In genomic region chr1:212257157-212257556, GRCh38 we compare ENCODE assay signal across 26 cellular contexts. TPM values are rescaled to one million over a fixed set of nuclear protein-coding genes. Genes with fewer than 3 reads are reported as not detected.
A peak's percentile ranks its signal among the peaks of the same experiment; 100 is the strongest.
DNase-seq lines count a peak whose midpoint lies in the region; ATAC-seq, FAIRE-seq and TF ChIP-seq lines count a peak whose summit lies in the region.
"Had no signal": no experiment of that assay in that cellular context is flagged by ENCODE, and none has a peak within 500 bp of the region (broad histone marks: within the 10 kb centered on the region; RNA-seq: fewer than 3 reads in every experiment).

No MANE protein-coding gene starts in this region.

- CTCF ChIA-PET in activated naive CD4-positive, alpha-beta T cell treated with anti-CD3 and anti-CD28 coated beads, Interleukin-2, amount 10 ng/mL, durations not matched to agents 7 days and 5 days (lab: Charles Lee), result interaction anchor here (0.9 to 1.1 kb wide), 2 partner anchors 22 to 27 kb away, joined by 3 to 4 read pairs; no protein-coding TSS in a partner anchor

- peak overlapping the region; percentile 36 for H3K27ac ChIP-seq in thymus (ENCODE audit: low read depth)
- H3K27ac ChIP-seq in kidney (ENCODE audit: low read depth in 2 of 2, low read length in 2 of 2), result no peak overlapping the region
- H3K27ac ChIP-seq: gastrocnemius medialis, RWPE1, SK-N-MC, suprapubic skin, WERI-Rb-1 had no signal

- H3K4me1 ChIP-seq in thymus (ENCODE audit: control insufficient read depth, insufficient read depth, low read length) (peaks cover 30% of the 10 kb centered on the region), kidney (ENCODE audit: control insufficient read depth in 1 of 2, insufficient read depth in 1 of 2, low read depth in 1 of 2, low read length in 2 of 2) (peaks cover 0 to 2% of the 10 kb centered on the region in 2 donors)
- H3K4me1 ChIP-seq: HAP-1 had no signal

- DNase-seq in activated naive CD4-positive, alpha-beta T cell treated with anti-CD3 and anti-CD28 coated beads, Interleukin-2, amount 10 ng/mL, durations not matched to agents 7 days and 5 days, result no peak
- no peak for DNase-seq in activated naive CD4-positive, alpha-beta T cell (lab: John Stamatoyannopoulos, UW)
- DNase-seq in myocyte (ENCODE audit: low read depth), result peak; percentile 34
- no peak for DNase-seq in activated T-cell treated with anti-CD3 and anti-CD28 coated beads, Interleukin-2, amount 50 U/mL, for 4 hours
- no peak for DNase-seq in kidney
- DNase-seq in amniotic stem cell (lab: John Stamatoyannopoulos, UW), result no peak
- DNase-seq: activated CD8-positive, alpha-beta memory T cell treated with anti-CD3 and anti-CD28 coated beads, Interleukin-2, amount 50 U/mL, for 48 hours; amygdala; gastrocnemius medialis; hippocampal formation; NCI-H1092 treated with DMSO at 0.1 percent for 48 hours; NCI-H187 treated with DMSO at 0.1 percent for 48 hours; NCI-H226; NCI-H748 treated with DMSO at 0.1 percent for 48 hours; small intestine; WERI-Rb-1 had no signal

- H3K9ac ChIP-seq in kidney (ENCODE audit: low read length in 2 of 2), result no peak overlapping the region

- H3K27me3 ChIP-seq in thymus (ENCODE audit: control insufficient read depth, insufficient read depth), result no peaks in the 10 kb centered on the region
- H3K27me3 ChIP-seq: gastrocnemius medialis, suprapubic skin had no signal

- H3K36me3 ChIP-seq in thymus (ENCODE audit: control insufficient read depth, insufficient read depth) (no peaks in the 10 kb centered on the region), kidney (ENCODE audit: control insufficient read depth in 1 of 2, insufficient read depth in 2 of 2, low read length in 2 of 2) (no peaks in the 10 kb centered on the region)
- H3K36me3 ChIP-seq: gastrocnemius medialis, HAP-1, suprapubic skin, WERI-Rb-1 had no signal

- H3K4me3 Mint-ChIP-seq in activated naive CD4-positive, alpha-beta T cell treated with anti-CD3 and anti-CD28 coated beads, Interleukin-2, amount 10 ng/mL, durations not matched to agents 7 days and 5 days, result no peak overlapping the region
- H3K4me3 Mint-ChIP-seq in activated T-helper 17 cell treated with anti-CD3 and anti-CD28 coated beads, Interleukin-2, amount 50 U/mL, for 72 hours, result peak overlapping the region; percentile 59
- no peak overlapping the region for H3K4me3 Mint-ChIP-seq in activated T-cell treated with anti-CD3 and anti-CD28 coated beads, Interleukin-2, amount 50 U/mL, for 4 hours

- H3K4me3 ChIP-seq in thymus (ENCODE audit: low read length) (no peak overlapping the region), kidney (ENCODE audit: low read length in 2 of 2) (no peak overlapping the region)
- H3K4me3 ChIP-seq: A549, coronary artery, gastrocnemius medialis, HAP-1, SK-N-MC, suprapubic skin had no signal

- H3K9me3 Mint-ChIP-seq in activated naive CD4-positive, alpha-beta T cell treated with anti-CD3 and anti-CD28 coated beads, Interleukin-2, amount 10 ng/mL, durations not matched to agents 7 days and 5 days, result peaks cover 10% of the 10 kb centered on the region
- H3K9me3 Mint-ChIP-seq in activated T-helper 17 cell treated with anti-CD3 and anti-CD28 coated beads, Interleukin-2, amount 50 U/mL, for 72 hours, result peaks cover 3% of the 10 kb centered on the region
- H3K9me3 Mint-ChIP-seq in activated T-cell treated with anti-CD3 and anti-CD28 coated beads, Interleukin-2, amount 50 U/mL, for 4 hours, result no peaks in the 10 kb centered on the region
- H3K9me3 Mint-ChIP-seq: activated CD4-positive, alpha-beta T cell treated with anti-CD3 and anti-CD28 coated beads, Interleukin-2, amount 10 ng/mL, durations not matched to agents 24 days and 14 days had no signal

- no peak for TF ChIP-seq CTCF in kidney (IDR thresholded peaks at IDR 0.05; ENCODE audit: borderline replicate concordance, extremely low read depth, insufficient read depth)

- H3K36me3 Mint-ChIP-seq in activated naive CD4-positive, alpha-beta T cell treated with anti-CD3 and anti-CD28 coated beads, Interleukin-2, amount 10 ng/mL, durations not matched to agents 7 days and 5 days, result peaks cover 10% of the 10 kb centered on the region
- H3K36me3 Mint-ChIP-seq in activated T-helper 17 cell treated with anti-CD3 and anti-CD28 coated beads, Interleukin-2, amount 50 U/mL, for 72 hours (ENCODE audit: low read depth), result no peaks in the 10 kb centered on the region
- H3K36me3 Mint-ChIP-seq in activated T-cell treated with anti-CD3 and anti-CD28 coated beads, Interleukin-2, amount 50 U/mL, for 4 hours (ENCODE audit: insufficient read depth), result no peaks in the 10 kb centered on the region

- ATAC-seq in activated T-helper 17 cell treated with anti-CD3 and anti-CD28 coated beads, Interleukin-2, amount 50 U/mL, for 72 hours (replicated peaks), result no peak
- no peak for ATAC-seq in activated T-cell treated with anti-CD3 and anti-CD28 coated beads, Interleukin-2, amount 50 U/mL, for 4 hours
- ATAC-seq: A549, gastrocnemius medialis had no signal

- intact Hi-C loops in kidney (cut with DNase I), result no loop called here

- peak overlapping the region; percentile 91 for H3K27ac Mint-ChIP-seq in activated naive CD4-positive, alpha-beta T cell treated with anti-CD3 and anti-CD28 coated beads, Interleukin-2, amount 10 ng/mL, durations not matched to agents 7 days and 5 days
- peak overlapping the region; percentile 76 for H3K27ac Mint-ChIP-seq in activated T-helper 17 cell treated with anti-CD3 and anti-CD28 coated beads, Interleukin-2, amount 50 U/mL, for 72 hours

- no peak for FAIRE-seq in kidney (lab: Jason Lieb, UNC)
- FAIRE-seq: A549, small intestine, urothelium cell line had no signal

- H3K27me3 Mint-ChIP-seq in activated naive CD4-positive, alpha-beta T cell treated with anti-CD3 and anti-CD28 coated beads, Interleukin-2, amount 10 ng/mL, durations not matched to agents 7 days and 5 days, result no peaks in the 10 kb centered on the region
- H3K27me3 Mint-ChIP-seq in activated T-helper 17 cell treated with anti-CD3 and anti-CD28 coated beads, Interleukin-2, amount 50 U/mL, for 72 hours, result no peaks in the 10 kb centered on the region
- H3K27me3 Mint-ChIP-seq in activated T-cell treated with anti-CD3 and anti-CD28 coated beads, Interleukin-2, amount 50 U/mL, for 4 hours (ENCODE audit: low read depth), result no peaks in the 10 kb centered on the region
- H3K27me3 Mint-ChIP-seq: activated CD4-positive, alpha-beta T cell treated with anti-CD3 and anti-CD28 coated beads, Interleukin-2, amount 10 ng/mL, durations not matched to agents 24 days and 14 days had no signal

- 98% methylated on average over 4 of the region's 4 CpGs for WGBS in thymus

- H3K9me3 ChIP-seq in thymus (ENCODE audit: control insufficient read depth), result no peaks in the 10 kb centered on the region
- no peaks in the 10 kb centered on the region for H3K9me3 ChIP-seq in kidney (ENCODE audit: control insufficient read depth in 1 of 2, low read length in 2 of 2)
- H3K9me3 ChIP-seq: A549, gastrocnemius medialis, HAP-1, suprapubic skin had no signal

- peaks cover 88% of the 10 kb centered on the region for H3K4me1 Mint-ChIP-seq in activated naive CD4-positive, alpha-beta T cell treated with anti-CD3 and anti-CD28 coated beads, Interleukin-2, amount 10 ng/mL, durations not matched to agents 7 days and 5 days
- H3K4me1 Mint-ChIP-seq in activated T-helper 17 cell treated with anti-CD3 and anti-CD28 coated beads, Interleukin-2, amount 50 U/mL, for 72 hours, result peaks cover 43% of the 10 kb centered on the region
- H3K4me1 Mint-ChIP-seq in activated T-cell treated with anti-CD3 and anti-CD28 coated beads, Interleukin-2, amount 50 U/mL, for 4 hours (ENCODE audit: low read depth), result peaks cover 83% of the 10 kb centered on the region

RNA-seq across cellular contexts. Expression of gene PPP2R5A, which starts 28.1 kb away (rescaled TPM):
- 10 to 100 TPM; 33.6 to 34.9 TPM for total RNA-seq in activated T-helper 17 cell treated with anti-CD3 and anti-CD28 coated beads, Interleukin-2, amount 50 U/mL, for 72 hours
- total RNA-seq in myocyte (13.8 and 29.8 TPM in 2 replicates), kidney (67.3 TPM)
- polyA plus RNA-seq in myocyte (2012), result 4.6 TPM
- polyA plus RNA-seq in thymus (49.7 TPM), kidney (ENCODE audit: insufficient read depth, low read depth, low replicate concordance) (36.6 TPM)
- total RNA-seq in activated T-cell treated with anti-CD3 and anti-CD28 coated beads, Interleukin-2, amount 50 U/mL, for 4 hours, result 10 to 100 TPM; 36.2 to 41.4 (median 41.0) TPM
